1 cellular context compared by ENCODE assay signal in the genomic region with DNA sequence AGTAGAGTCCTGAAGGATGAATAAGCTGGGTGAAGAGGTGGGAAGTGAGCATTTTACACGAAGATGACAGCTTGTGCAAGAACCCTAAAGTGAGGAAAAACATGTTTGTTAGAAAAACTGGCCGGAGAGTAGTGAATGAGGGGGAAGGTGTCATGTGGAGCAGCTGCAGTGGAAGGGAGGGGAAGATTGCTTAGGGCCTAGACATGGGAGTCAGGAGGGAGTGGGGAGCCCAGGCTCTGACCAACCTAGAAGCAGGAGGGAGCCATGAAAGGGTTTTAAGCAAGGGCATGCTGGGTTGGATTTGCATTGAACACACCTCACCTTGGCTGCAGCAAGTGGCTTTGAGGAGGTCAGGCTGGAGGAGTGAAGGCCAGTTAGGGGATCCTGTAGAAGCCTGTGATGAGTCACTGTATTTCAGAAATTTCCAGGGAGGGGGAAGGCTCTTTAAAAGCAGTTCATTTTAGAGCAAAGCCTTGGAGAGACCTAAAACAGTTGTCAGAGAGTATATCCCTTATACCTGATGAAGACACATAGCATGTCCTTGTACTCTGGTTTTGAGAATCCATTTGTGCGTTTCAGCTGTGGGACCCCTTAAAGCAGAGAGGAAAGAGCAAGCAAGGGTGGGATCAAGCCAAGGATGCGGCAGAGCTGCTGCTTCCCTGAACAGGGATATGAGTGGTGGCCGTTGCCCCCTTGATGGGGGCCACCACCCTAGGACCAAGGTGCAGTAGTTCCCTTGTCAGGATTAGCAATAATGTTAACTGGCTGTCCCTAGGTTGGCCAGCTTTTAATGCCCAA.
TF ChIP-seq lines count a peak whose summit lies in the region.

No MANE protein-coding gene starts in this region.

TF ChIP-seq in WTC11, 78 proteins besides CTCF, POLR2A, EP300 and RAD21:
- TF ChIP-seq, protein P1, sequence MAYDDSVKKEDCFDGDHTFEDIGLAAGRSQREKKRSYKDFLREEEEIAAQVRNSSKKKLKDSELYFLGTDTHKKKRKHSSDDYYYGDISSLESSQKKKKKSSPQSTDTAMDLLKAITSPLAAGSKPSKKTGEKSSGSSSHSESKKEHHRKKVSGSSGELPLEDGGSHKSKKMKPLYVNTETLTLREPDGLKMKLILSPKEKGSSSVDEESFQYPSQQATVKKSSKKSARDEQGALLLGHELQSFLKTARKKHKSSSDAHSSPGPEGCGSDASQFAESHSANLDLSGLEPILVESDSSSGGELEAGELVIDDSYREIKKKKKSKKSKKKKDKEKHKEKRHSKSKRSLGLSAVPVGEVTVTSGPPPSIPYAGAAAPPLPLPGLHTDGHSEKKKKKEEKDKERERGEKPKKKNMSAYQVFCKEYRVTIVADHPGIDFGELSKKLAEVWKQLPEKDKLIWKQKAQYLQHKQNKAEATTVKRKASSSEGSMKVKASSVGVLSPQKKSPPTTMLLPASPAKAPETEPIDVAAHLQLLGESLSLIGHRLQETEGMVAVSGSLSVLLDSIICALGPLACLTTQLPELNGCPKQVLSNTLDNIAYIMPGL (CRISPR knock-in tag; IDR thresholded peaks at IDR 0.05), result no peak
- no peak for TF ChIP-seq CREB1 (CRISPR knock-in tag; IDR thresholded peaks at IDR 0.05)
- no peak for TF ChIP-seq SMAD3 (CRISPR knock-in tag; IDR thresholded peaks at IDR 0.05; ENCODE audit: borderline replicate concordance)
- TF ChIP-seq TCF7 (CRISPR knock-in tag; IDR thresholded peaks at IDR 0.05; ENCODE audit: low read depth), result no peak
- no peak for TF ChIP-seq ZNF317 (CRISPR knock-in tag; IDR thresholded peaks at IDR 0.05; ENCODE audit: borderline replicate concordance, low read depth)
- TF ChIP-seq, protein P2, sequence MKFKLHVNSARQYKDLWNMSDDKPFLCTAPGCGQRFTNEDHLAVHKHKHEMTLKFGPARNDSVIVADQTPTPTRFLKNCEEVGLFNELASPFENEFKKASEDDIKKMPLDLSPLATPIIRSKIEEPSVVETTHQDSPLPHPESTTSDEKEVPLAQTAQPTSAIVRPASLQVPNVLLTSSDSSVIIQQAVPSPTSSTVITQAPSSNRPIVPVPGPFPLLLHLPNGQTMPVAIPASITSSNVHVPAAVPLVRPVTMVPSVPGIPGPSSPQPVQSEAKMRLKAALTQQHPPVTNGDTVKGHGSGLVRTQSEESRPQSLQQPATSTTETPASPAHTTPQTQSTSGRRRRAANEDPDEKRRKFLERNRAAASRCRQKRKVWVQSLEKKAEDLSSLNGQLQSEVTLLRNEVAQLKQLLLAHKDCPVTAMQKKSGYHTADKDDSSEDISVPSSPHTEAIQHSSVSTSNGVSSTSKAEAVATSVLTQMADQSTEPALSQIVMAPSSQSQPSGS (CRISPR knock-in tag; IDR thresholded peaks at IDR 0.05; ENCODE audit: borderline replicate concordance, low read depth), result no peak
- TF ChIP-seq, protein P3, sequence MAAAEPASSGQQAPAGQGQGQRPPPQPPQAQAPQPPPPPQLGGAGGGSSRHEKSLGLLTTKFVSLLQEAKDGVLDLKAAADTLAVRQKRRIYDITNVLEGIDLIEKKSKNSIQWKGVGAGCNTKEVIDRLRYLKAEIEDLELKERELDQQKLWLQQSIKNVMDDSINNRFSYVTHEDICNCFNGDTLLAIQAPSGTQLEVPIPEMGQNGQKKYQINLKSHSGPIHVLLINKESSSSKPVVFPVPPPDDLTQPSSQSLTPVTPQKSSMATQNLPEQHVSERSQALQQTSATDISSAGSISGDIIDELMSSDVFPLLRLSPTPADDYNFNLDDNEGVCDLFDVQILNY (CRISPR knock-in tag; IDR thresholded peaks at IDR 0.05), result no peak
- TF ChIP-seq ZNF416 (CRISPR knock-in tag; IDR thresholded peaks at IDR 0.05), result no peak
- no peak for TF ChIP-seq NR3C1 (CRISPR knock-in tag; conservative IDR thresholded peaks at IDR 0.05; ENCODE audit: low read depth)
- no peak for TF ChIP-seq NFYB (CRISPR knock-in tag; conservative IDR thresholded peaks at IDR 0.05; ENCODE audit: low read depth)
- TF ChIP-seq SMAD4 (CRISPR knock-in tag; IDR thresholded peaks at IDR 0.05), result no peak
- no peak for TF ChIP-seq ESRRA (CRISPR knock-in tag; IDR thresholded peaks at IDR 0.05; ENCODE audit: borderline replicate concordance)
- no peak for TF ChIP-seq ELF4 (CRISPR knock-in tag; IDR thresholded peaks at IDR 0.05; ENCODE audit: low read depth)
- TF ChIP-seq KAT7 (CRISPR knock-in tag; IDR thresholded peaks at IDR 0.05; ENCODE audit: borderline replicate concordance), result no peak
- TF ChIP-seq ZBTB21 (CRISPR knock-in tag; IDR thresholded peaks at IDR 0.05; ENCODE audit: borderline replicate concordance), result no peak
- TF ChIP-seq FOXJ3 (CRISPR knock-in tag; IDR thresholded peaks at IDR 0.05; ENCODE audit: borderline replicate concordance), result no peak
- no peak for TF ChIP-seq GRHL2 (CRISPR knock-in tag; IDR thresholded peaks at IDR 0.05; ENCODE audit: insufficient replicate concordance, severe bottlenecking)
- TF ChIP-seq, protein P4, sequence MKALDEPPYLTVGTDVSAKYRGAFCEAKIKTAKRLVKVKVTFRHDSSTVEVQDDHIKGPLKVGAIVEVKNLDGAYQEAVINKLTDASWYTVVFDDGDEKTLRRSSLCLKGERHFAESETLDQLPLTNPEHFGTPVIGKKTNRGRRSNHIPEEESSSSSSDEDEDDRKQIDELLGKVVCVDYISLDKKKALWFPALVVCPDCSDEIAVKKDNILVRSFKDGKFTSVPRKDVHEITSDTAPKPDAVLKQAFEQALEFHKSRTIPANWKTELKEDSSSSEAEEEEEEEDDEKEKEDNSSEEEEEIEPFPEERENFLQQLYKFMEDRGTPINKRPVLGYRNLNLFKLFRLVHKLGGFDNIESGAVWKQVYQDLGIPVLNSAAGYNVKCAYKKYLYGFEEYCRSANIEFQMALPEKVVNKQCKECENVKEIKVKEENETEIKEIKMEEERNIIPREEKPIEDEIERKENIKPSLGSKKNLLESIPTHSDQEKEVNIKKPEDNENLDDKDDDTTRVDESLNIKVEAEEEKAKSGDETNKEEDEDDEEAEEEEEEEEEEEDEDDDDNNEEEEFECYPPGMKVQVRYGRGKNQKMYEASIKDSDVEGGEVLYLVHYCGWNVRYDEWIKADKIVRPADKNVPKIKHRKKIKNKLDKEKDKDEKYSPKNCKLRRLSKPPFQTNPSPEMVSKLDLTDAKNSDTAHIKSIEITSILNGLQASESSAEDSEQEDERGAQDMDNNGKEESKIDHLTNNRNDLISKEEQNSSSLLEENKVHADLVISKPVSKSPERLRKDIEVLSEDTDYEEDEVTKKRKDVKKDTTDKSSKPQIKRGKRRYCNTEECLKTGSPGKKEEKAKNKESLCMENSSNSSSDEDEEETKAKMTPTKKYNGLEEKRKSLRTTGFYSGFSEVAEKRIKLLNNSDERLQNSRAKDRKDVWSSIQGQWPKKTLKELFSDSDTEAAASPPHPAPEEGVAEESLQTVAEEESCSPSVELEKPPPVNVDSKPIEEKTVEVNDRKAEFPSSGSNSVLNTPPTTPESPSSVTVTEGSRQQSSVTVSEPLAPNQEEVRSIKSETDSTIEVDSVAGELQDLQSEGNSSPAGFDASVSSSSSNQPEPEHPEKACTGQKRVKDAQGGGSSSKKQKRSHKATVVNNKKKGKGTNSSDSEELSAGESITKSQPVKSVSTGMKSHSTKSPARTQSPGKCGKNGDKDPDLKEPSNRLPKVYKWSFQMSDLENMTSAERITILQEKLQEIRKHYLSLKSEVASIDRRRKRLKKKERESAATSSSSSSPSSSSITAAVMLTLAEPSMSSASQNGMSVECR (CRISPR knock-in tag; IDR thresholded peaks at IDR 0.05; ENCODE audit: borderline replicate concordance), result no peak
- TF ChIP-seq EMX1 (CRISPR knock-in tag; IDR thresholded peaks at IDR 0.05), result no peak
- TF ChIP-seq, protein P5, sequence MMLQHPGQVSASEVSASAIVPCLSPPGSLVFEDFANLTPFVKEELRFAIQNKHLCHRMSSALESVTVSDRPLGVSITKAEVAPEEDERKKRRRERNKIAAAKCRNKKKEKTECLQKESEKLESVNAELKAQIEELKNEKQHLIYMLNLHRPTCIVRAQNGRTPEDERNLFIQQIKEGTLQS (CRISPR knock-in tag; conservative IDR thresholded peaks at IDR 0.05), result no peak
